ENCODE assay signal across 1 cellular context in genomic region chr7:106535234-106536026, GRCh38.
TF ChIP-seq lines count a peak whose summit lies in the region.

No MANE protein-coding gene starts in this region.

TF ChIP-seq in K562, 482 proteins besides CTCF, POLR2A, EP300 and RAD21 (continues in another document):
- TF ChIP-seq GTF3C2 (IDR thresholded peaks at IDR 0.05; ENCODE audit: borderline replicate concordance, extremely low read depth, insufficient read length) (no peak), PHB2 (IDR thresholded peaks at IDR 0.05; ENCODE audit: low read depth) (no peak), ZNF140 (CRISPR knock-in tag; IDR thresholded peaks at IDR 0.05) (no peak), TBL1XR1 (IDR thresholded peaks at IDR 0.05; ENCODE audit: low read length in 2 of 2) (0 out of 4 replicates have a peak, but pooled peaks of 1 of the 2 experiments have one; percentile 5), BRF1 (IDR thresholded peaks at IDR 0.05; ENCODE audit: borderline replicate concordance, extremely low read depth, insufficient read length) (no peak), ZNF589 (CRISPR knock-in tag; IDR thresholded peaks at IDR 0.05; ENCODE audit: low read depth) (0 out of 2 replicates have a peak, but pooled peaks have one; percentile 7), HINFP (tag; conservative IDR thresholded peaks at IDR 0.05; ENCODE audit: low read depth) (peak; percentile 44; the same call in 1 of the 2 replicates), NR2C1 (IDR thresholded peaks at IDR 0.05) (no peak), NR2C1 (tag; IDR thresholded peaks at IDR 0.05) (peak; percentile 35; the same call in 1 of the 2 replicates), GTF2E2 (tag; IDR thresholded peaks at IDR 0.05) (peak; percentile 70; the same call in 1 of the 2 replicates), ZNF224 (CRISPR knock-in tag; IDR thresholded peaks at IDR 0.05) (no peak), ZNF282 (CRISPR knock-in tag; IDR thresholded peaks at IDR 0.05) (no peak), LEF1 (IDR thresholded peaks at IDR 0.05) (0 out of 2 replicates have a peak, but pooled peaks have one; percentile 11), SMARCB1 (IDR thresholded peaks at IDR 0.05; ENCODE audit: insufficient read length, low read depth) (peak; percentile 47), CREB3L1 (IDR thresholded peaks at IDR 0.05; ENCODE audit: borderline replicate concordance, low read depth) (no peak), ZNF77 (CRISPR knock-in tag; IDR thresholded peaks at IDR 0.05) (no peak), NR4A1 (CRISPR knock-in tag; IDR thresholded peaks at IDR 0.05) (no peak), NR4A1 (tag; IDR thresholded peaks at IDR 0.05) (no peak), ARHGAP35 (IDR thresholded peaks at IDR 0.05; ENCODE audit: partially characterized antibody) (no peak), CEBPB (tag; IDR thresholded peaks at IDR 0.05) (peak; percentile 92), MTA3 (IDR thresholded peaks at IDR 0.05; ENCODE audit: borderline replicate concordance) (no peak), TEAD1 (CRISPR knock-in tag; IDR thresholded peaks at IDR 0.05) (0 out of 4 replicates have a peak, but pooled peaks of 1 of the 2 experiments have one; percentile 14), WHSC1 (IDR thresholded peaks at IDR 0.05; ENCODE audit: low read length) (peak; percentile 78), PBX2 (CRISPR knock-in tag; IDR thresholded peaks at IDR 0.05; ENCODE audit: low read depth) (no peak), PBX2 (tag; conservative IDR thresholded peaks at IDR 0.05; ENCODE audit: low read depth) (peak; percentile 49; the same call in 1 of the 2 replicates), AFF1 (IDR thresholded peaks at IDR 0.05; ENCODE audit: low read depth in 1 of 2, partially characterized antibody in 2 of 2) (no peak), PKNOX1 (IDR thresholded peaks at IDR 0.05) (peak; percentile 22; the same call in 1 of the 2 replicates), THRB (CRISPR knock-in tag; conservative IDR thresholded peaks at IDR 0.05) (no peak), ZFP91 (CRISPR knock-in tag; IDR thresholded peaks at IDR 0.05) (peak; percentile 61; the same call in 1 of the 2 replicates), HDAC1 (IDR thresholded peaks at IDR 0.05) (no peak), PRDM10 (IDR thresholded peaks at IDR 0.05; ENCODE audit: partially characterized antibody) (peak; percentile 15), ZNF766 (CRISPR knock-in tag; conservative IDR thresholded peaks at IDR 0.05) (0 out of 2 replicates have a peak, but pooled peaks have one; percentile 10), PML (IDR thresholded peaks at IDR 0.05; ENCODE audit: low read length) (no peak), TRIM24 (IDR thresholded peaks at IDR 0.05) (peak; percentile 43 to 66; a peak in 3 of 4 replicates), ETV1 (tag; conservative IDR thresholded peaks at IDR 0.05; ENCODE audit: low read depth) (0 out of 2 replicates have a peak, but pooled peaks have one; percentile 38), ZNF324 (CRISPR knock-in tag; IDR thresholded peaks at IDR 0.05) (no peak), CEBPG (CRISPR knock-in tag; IDR thresholded peaks at IDR 0.05) (no peak), CEBPG (tag; conservative IDR thresholded peaks at IDR 0.05 in 1 of 2, IDR thresholded peaks at IDR 0.05 in 1 of 2) (peak; percentile 41 to 82; a peak in 3 of 4 replicates), ETV5 (CRISPR knock-in tag; IDR thresholded peaks at IDR 0.05; ENCODE audit: low read depth) (no peak), PTRF (tag; IDR thresholded peaks at IDR 0.05) (peak; percentile 47; the same call in 1 of the 2 replicates)
